ENCODE assay signal across 12 cellular contexts in genomic region chr1:168879906-168880734, GRCh38.
A peak's percentile ranks its signal among the peaks of the same experiment; 100 is the strongest.
DNase-seq lines count a peak whose midpoint lies in the region; ATAC-seq, FAIRE-seq and TF ChIP-seq lines count a peak whose summit lies in the region.
"Had no signal": no experiment of that assay in that cellular context is flagged by ENCODE, and none has a peak within 500 bp of the region (broad histone marks: within the 10 kb centered on the region; RNA-seq: fewer than 3 reads in every experiment).

No MANE protein-coding gene starts in this region.

- H3K4me3 Mint-ChIP-seq in naive thymus-derived CD4-positive, alpha-beta T cell: no peak overlapping the region

- H3K9me3 ChIP-seq in thoracic aorta: no peaks in the 10 kb centered on the region
- H3K9me3 ChIP-seq in naive thymus-derived CD4-positive, alpha-beta T cell (ENCODE audit: control insufficient read depth in 2 of 3, low read length in 3 of 3): no peaks in the 10 kb centered on the region

- no peak overlapping the region for H3K27ac Mint-ChIP-seq in naive thymus-derived CD4-positive, alpha-beta T cell

- peaks cover 0 to 10% (median 3%) of the 10 kb centered on the region in 11 donors for H3K9me3 Mint-ChIP-seq in naive thymus-derived CD4-positive, alpha-beta T cell

- POLR2A ChIA-PET in naive thymus-derived CD4-positive, alpha-beta T cell (lab: Charles Lee): no interaction called here

- intact Hi-C loops in left colon (cut with DNase I, micrococcal nuclease): no loop called here
- intact Hi-C loops in naive thymus-derived CD4-positive, alpha-beta T cell (cut with micrococcal nuclease): no loop called here

- H3K4me1 ChIP-seq in thoracic aorta (ENCODE audit: control insufficient read depth in 1 of 2, low read depth in 2 of 2): peaks cover 12 to 26% of the 10 kb centered on the region in 2 donors
- no peaks in the 10 kb centered on the region for H3K4me1 ChIP-seq in naive thymus-derived CD4-positive, alpha-beta T cell (ENCODE audit: control insufficient read depth in 2 of 2, insufficient read depth in 2 of 2, low read length in 2 of 2)

- H3K27me3 ChIP-seq in thoracic aorta (replicated peaks; ENCODE audit: insufficient read depth): no peaks in the 10 kb centered on the region
- no peaks in the 10 kb centered on the region for H3K27me3 ChIP-seq in naive thymus-derived CD4-positive, alpha-beta T cell (ENCODE audit: control insufficient read depth in 2 of 2, insufficient read depth in 2 of 2, low read length in 2 of 2)
- H3K27me3 ChIP-seq: dorsolateral prefrontal cortex, MG63 had no signal

- DNase-seq in NCI-H2196 treated with DMSO at 0.1 percent for 48 hours (lab: John Stamatoyannopoulos, UW; ENCODE audit: unreplicated experiment) (peak; percentile 49), choroid plexus epithelial cell (ENCODE audit: low read depth) (peak; percentile 27), left colon (peak; percentile 36 to 53), thoracic aorta (ENCODE audit: low spot score) (no peak), frontal cortex (ENCODE audit: low spot score in 2 of 2) (no peak)
- DNase-seq in naive thymus-derived CD4-positive, alpha-beta T cell: no peak
- DNase-seq: MG63; midbrain; stimulated activated CD4-positive, alpha-beta T cell treated with anti-CD3 and anti-CD28 coated beads, Interleukin-4, amount 100 ng/mL, for 4 hours; SW 1271 had no signal

- ATAC-seq in left colon (peak; percentile 99), thoracic aorta (ENCODE audit: insufficient number of reproducible peaks, low FRiP score, low read depth) (no peak), HG03378 (IDR thresholded peaks at IDR 0.05; ENCODE audit: unreplicated experiment) (no peak)
- ATAC-seq in naive thymus-derived CD4-positive, alpha-beta T cell: no peak

- H3K27me3 Mint-ChIP-seq in naive thymus-derived CD4-positive, alpha-beta T cell: peaks cover 0 to 7% (median 0%) of the 10 kb centered on the region in 5 donors

- H3K36me3 ChIP-seq in thoracic aorta: no peaks in the 10 kb centered on the region
- no peaks in the 10 kb centered on the region for H3K36me3 ChIP-seq in naive thymus-derived CD4-positive, alpha-beta T cell (ENCODE audit: control insufficient read depth in 2 of 3, insufficient read depth in 3 of 3, low read length in 3 of 3)
- H3K36me3 ChIP-seq: MG63 had no signal

- no peaks in the 10 kb centered on the region for H3K36me3 Mint-ChIP-seq in naive thymus-derived CD4-positive, alpha-beta T cell

- H3K4me3 ChIP-seq in choroid plexus epithelial cell (ENCODE audit: low read depth, low read length) (no peak overlapping the region), thoracic aorta (peak overlapping the region; percentile 56)
- no peak overlapping the region for H3K4me3 ChIP-seq in naive thymus-derived CD4-positive, alpha-beta T cell (ENCODE audit: low read length)
- H3K4me3 ChIP-seq: MG63 had no signal

- CTCF ChIA-PET in naive thymus-derived CD4-positive, alpha-beta T cell (lab: Charles Lee): no interaction called here

- H3K4me1 Mint-ChIP-seq in naive thymus-derived CD4-positive, alpha-beta T cell: no peaks in the 10 kb centered on the region

- no peak for FAIRE-seq in frontal cortex (lab: Jason Lieb, UNC)

- TF ChIP-seq CTCF in choroid plexus epithelial cell (conservative IDR thresholded peaks at IDR 0.05; ENCODE audit: low read depth, low read length) (no peak), thoracic aorta (IDR thresholded peaks at IDR 0.05) (no peak)

- peak overlapping the region; percentile 42 to 62 for H3K27ac ChIP-seq in thoracic aorta
- no peak overlapping the region for H3K27ac ChIP-seq in naive thymus-derived CD4-positive, alpha-beta T cell (ENCODE audit: low read depth, low read length)

Comparison
In these comparisons a context has a peak if more than half of its experiments do, and no peak if none do; other contexts are left out.
1. DNase-seq: peak in NCI-H2196 treated with DMSO at 0.1 percent for 48 hours (single experiment), choroid plexus epithelial cell (single experiment) and left colon (2 of 2); none in thoracic aorta (single experiment), naive thymus-derived CD4-positive, alpha-beta T cell (0 of 9) and frontal cortex (0 of 2).